In the genomic region with DNA sequence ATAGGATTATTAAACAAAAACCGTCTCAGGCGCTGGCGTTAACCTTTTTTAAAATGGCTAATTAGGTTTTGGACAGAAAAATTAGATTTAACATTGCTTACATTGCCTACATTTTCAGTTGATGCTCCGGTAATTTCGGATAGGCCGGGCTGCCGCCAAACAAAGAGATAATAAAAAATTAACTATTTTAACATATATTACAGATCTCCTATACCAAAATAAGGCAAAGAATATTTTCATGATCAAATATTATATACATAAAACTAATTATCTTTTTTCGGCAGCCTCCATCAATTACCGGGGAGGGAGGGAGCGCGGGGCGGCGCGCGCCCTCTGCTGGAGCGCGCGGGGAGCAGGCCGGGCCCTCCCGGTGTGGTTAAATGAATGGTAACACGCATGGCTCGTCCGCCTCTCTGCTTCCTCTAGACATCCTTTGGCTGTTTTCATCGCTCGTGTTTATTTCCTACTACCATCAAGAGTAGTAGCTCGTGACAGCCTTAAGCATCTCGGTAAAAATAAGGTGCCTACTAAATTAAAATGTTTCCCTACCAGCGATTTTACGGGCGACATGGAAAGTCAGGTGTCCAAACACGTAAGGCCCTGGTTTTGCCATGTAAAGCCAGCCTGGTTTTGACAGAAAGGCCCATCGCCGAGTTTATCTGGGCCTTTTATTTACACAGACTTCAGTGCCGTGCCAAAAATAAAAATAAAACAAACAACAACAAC, we compare ENCODE assay signal across 8 cellular contexts. TPM values are rescaled to one million over a fixed set of nuclear protein-coding genes. Genes with fewer than 3 reads are reported as not detected.
DNase-seq lines count a peak whose midpoint lies in the region; ATAC-seq, FAIRE-seq and TF ChIP-seq lines count a peak whose summit lies in the region.

No MANE protein-coding gene starts in this region.

- no peaks in the 10 kb centered on the region for H3K36me3 ChIP-seq in DOHH2 (ENCODE audit: control insufficient read depth, low read length)

- H3K4me3 ChIP-seq in DOHH2 (ENCODE audit: low read length) = no peak overlapping the region
- H3K4me3 ChIP-seq in NB4 (ENCODE audit: low read depth, low read length) = no peak overlapping the region

- no peak overlapping the region for H3K27ac ChIP-seq in DOHH2 (ENCODE audit: low read depth, low read length)

- 0 out of 2 replicates have a peak, but pooled peaks cover 5% of the 10 kb centered on the region for H3K27me3 ChIP-seq in DOHH2 (ENCODE audit: control insufficient read depth, low read length)

- H3K79me2 ChIP-seq in DOHH2 (ENCODE audit: control insufficient read depth, low read length) = no peaks in the 10 kb centered on the region

- no peak for FAIRE-seq in RCC 7860 (lab: Jason Lieb, UNC)

- H3F3A ChIP-seq in DOHH2 (ENCODE audit: control insufficient read depth, insufficient read depth) = no peaks in the 10 kb centered on the region

- DNase-seq in NB4 (ENCODE audit: low read depth) (peak; percentile 61), dermis blood vessel endothelial cell (peak; percentile 65), medulla oblongata (ENCODE audit: extremely low spot score) (peak; percentile 48), RCC 7860 (ENCODE audit: low spot score) (no peak)
- peak; percentile 31 for DNase-seq in activated CD4-positive, alpha-beta T cell treated with anti-CD3 and anti-CD28 coated beads for 1 hour
- peak; percentile 20 to 21 for DNase-seq in stimulated activated CD8-positive, alpha-beta memory T cell treated with anti-CD3 and anti-CD28 coated beads, Interleukin-7, amount 100 ng/mL, for 48 hours (ENCODE audit: extremely low read depth in 1 of 2, low read depth in 1 of 2)

- no peaks in the 10 kb centered on the region for H3K9me3 ChIP-seq in DOHH2 (ENCODE audit: control insufficient read depth, insufficient read depth, low read length)

- TF ChIP-seq CTCF in DOHH2 (IDR thresholded peaks at IDR 0.05; ENCODE audit: low read depth, low read length, poor library complexity, severe bottlenecking) (peak; percentile 69), NB4 (IDR thresholded peaks at IDR 0.05; ENCODE audit: low read depth, low read length) (peak; percentile 98)

- H3K4me2 ChIP-seq in DOHH2 (ENCODE audit: low read length) = no peak overlapping the region

- peak; percentile 64 for ATAC-seq in GM21786 (IDR thresholded peaks at IDR 0.05; ENCODE audit: unreplicated experiment)

- H3K4me1 ChIP-seq in DOHH2 (ENCODE audit: control insufficient read depth, low read length) = no peaks in the 10 kb centered on the region

- no peak for TF ChIP-seq POLR2A in NB4 (IDR thresholded peaks at IDR 0.05; ENCODE audit: extremely low read depth, insufficient read length)

- H3K9me2 ChIP-seq in DOHH2 (replicated peaks; ENCODE audit: control insufficient read depth, low read length) = no peaks in the 10 kb centered on the region

- H4K20me1 ChIP-seq in DOHH2 (ENCODE audit: control insufficient read depth, insufficient read depth, low read depth, low read length) = no peaks in the 10 kb centered on the region

RNA-seq across cellular contexts. Expression of a gene that starts 52.4 kb away (rescaled TPM):
- 58.2 and 72.3 TPM in 2 replicates for total RNA-seq in dermis blood vessel endothelial cell
